Comparison of ENCODE assay signal across 7 cellular contexts in genomic region chr9:61672645-61673167, GRCh38.
DNase-seq lines count a peak whose midpoint lies in the region; TF ChIP-seq lines count a peak whose summit lies in the region.
"Not testable (repeated sequence)": the region's sequence is repeated elsewhere in the genome, so short reads cannot be mapped to it uniquely, and the experiment has no call there.

No MANE protein-coding gene starts in this region.

- WGBS in testis, 2 donors, result 42 to 61% methylated on average over 15 to 16 of the region's 16 CpGs

- intact Hi-C loops in posterior vena cava (cut with DNase I); testis (cut with DNase I; ENCODE audit: low total_unique reads); vagina (cut with DNase I): not testable (repeated sequence)

- not testable (repeated sequence) for H3K36me3 ChIP-seq in testis (ENCODE audit: low read depth, missing control alignments); vagina

- TF ChIP-seq POLR2A in testis (IDR thresholded peaks at IDR 0.05); vagina (IDR thresholded peaks at IDR 0.05): not testable (repeated sequence)

- H3K4me3 ChIP-seq in coronary artery, testis, vagina: not testable (repeated sequence)

- not testable (repeated sequence) for TF ChIP-seq CTCF in coronary artery (IDR thresholded peaks at IDR 0.05); testis (IDR thresholded peaks at IDR 0.05); vagina (IDR thresholded peaks at IDR 0.05)

- DNase-seq in activated CD4-positive, alpha-beta T cell treated with anti-CD3 and anti-CD28 coated beads for 1 hour, result peak; percentile 1
- peak; percentile 28 for DNase-seq in activated CD8-positive, alpha-beta memory T cell treated with anti-CD3 and anti-CD28 coated beads, Interleukin-2, amount 50 U/mL, for 48 hours
- DNase-seq in coronary artery (ENCODE audit: low spot score) (peak; percentile 36), mesenteric fat pad (ENCODE audit: low spot score) (peak; percentile 62), posterior vena cava (ENCODE audit: low spot score) (peak; percentile 25), testis (peak; percentile 4), vagina (ENCODE audit: extremely low spot score in 2 of 2) (peak; percentile 72 to 77)

- not testable (repeated sequence) for H3K9me3 ChIP-seq in testis, vagina

- not testable (repeated sequence) for H3K27me3 ChIP-seq in testis, vagina

- not testable (repeated sequence) for H3K27ac ChIP-seq in coronary artery, testis, vagina

- H3K4me1 ChIP-seq in testis, vagina: not testable (repeated sequence)

Comparison
In these comparisons a context has a peak if more than half of its experiments do, and no peak if none do; other contexts are left out.
1. DNase-seq: peak in every context shown above with its lines; median percentile 74 in vagina; 62 in mesenteric fat pad; 36 in coronary artery; 28 in activated CD8-positive, alpha-beta memory T cell treated with anti-CD3 and anti-CD28 coated beads, Interleukin-2, amount 50 U/mL, for 48 hours; 25 in posterior vena cava; 4 in testis; 1 in activated CD4-positive, alpha-beta T cell treated with anti-CD3 and anti-CD28 coated beads for 1 hour.